1 cellular context compared by ENCODE assay signal in the genomic region with DNA sequence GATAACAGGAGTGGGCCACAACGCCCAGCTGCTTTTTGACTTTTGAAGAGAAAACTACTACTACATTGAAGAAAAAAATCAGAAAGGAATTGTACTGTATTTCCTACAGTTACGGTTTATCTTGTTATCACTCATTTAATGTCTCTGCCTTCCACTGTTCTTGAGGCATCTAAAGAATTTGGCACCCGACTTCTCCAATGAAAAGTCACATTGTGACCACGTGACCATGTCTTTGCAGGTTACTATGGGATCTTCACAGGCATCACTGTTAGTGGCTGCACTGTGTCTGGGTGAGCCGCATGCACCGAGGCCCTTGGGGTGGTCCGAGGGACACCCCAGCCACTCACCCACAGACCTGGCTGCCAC.
TF ChIP-seq lines count a peak whose summit lies in the region.

No MANE protein-coding gene starts in this region.

TF ChIP-seq in H1, 55 proteins besides CTCF, POLR2A, EP300 and RAD21:
- TF ChIP-seq BACH1 (IDR thresholded peaks at IDR 0.05; ENCODE audit: low read length) (no peak), GABPA (IDR thresholded peaks at IDR 0.05; ENCODE audit: borderline replicate concordance, insufficient read depth, low read length) (no peak), HDAC2 (IDR thresholded peaks at IDR 0.05; ENCODE audit: borderline replicate concordance in 1 of 2, low read depth in 2 of 2, low read length in 2 of 2) (no peak), TEAD4 (IDR thresholded peaks at IDR 0.05; ENCODE audit: low read depth, low read length) (no peak)
- TF ChIP-seq, protein P1, sequence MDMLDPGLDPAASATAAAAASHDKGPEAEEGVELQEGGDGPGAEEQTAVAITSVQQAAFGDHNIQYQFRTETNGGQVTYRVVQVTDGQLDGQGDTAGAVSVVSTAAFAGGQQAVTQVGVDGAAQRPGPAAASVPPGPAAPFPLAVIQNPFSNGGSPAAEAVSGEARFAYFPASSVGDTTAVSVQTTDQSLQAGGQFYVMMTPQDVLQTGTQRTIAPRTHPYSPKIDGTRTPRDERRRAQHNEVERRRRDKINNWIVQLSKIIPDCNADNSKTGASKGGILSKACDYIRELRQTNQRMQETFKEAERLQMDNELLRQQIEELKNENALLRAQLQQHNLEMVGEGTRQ (IDR thresholded peaks at IDR 0.05; ENCODE audit: low read length): peak; percentile 55; the same call in 1 of the 2 replicates
TF ChIP-seq in H1: peak in this region for 1.
